1 cellular context compared by ENCODE assay signal in genomic region chr17:58351182-58351581, GRCh38.
TF ChIP-seq lines count a peak whose summit lies in the region.

No MANE protein-coding gene starts in this region.

TF ChIP-seq in IMR-90, 13 proteins besides CTCF, POLR2A, EP300 and RAD21 (continued from another document):
- no peak for TF ChIP-seq RCOR1 (IDR thresholded peaks at IDR 0.05; ENCODE audit: insufficient replicate concordance, low read length)
- no peak for TF ChIP-seq CHD1 (IDR thresholded peaks at IDR 0.05; ENCODE audit: low read depth, low read length)
- no peak for TF ChIP-seq MXI1 (IDR thresholded peaks at IDR 0.05; ENCODE audit: borderline replicate concordance, low read depth, low read length)
